In the genomic region with DNA sequence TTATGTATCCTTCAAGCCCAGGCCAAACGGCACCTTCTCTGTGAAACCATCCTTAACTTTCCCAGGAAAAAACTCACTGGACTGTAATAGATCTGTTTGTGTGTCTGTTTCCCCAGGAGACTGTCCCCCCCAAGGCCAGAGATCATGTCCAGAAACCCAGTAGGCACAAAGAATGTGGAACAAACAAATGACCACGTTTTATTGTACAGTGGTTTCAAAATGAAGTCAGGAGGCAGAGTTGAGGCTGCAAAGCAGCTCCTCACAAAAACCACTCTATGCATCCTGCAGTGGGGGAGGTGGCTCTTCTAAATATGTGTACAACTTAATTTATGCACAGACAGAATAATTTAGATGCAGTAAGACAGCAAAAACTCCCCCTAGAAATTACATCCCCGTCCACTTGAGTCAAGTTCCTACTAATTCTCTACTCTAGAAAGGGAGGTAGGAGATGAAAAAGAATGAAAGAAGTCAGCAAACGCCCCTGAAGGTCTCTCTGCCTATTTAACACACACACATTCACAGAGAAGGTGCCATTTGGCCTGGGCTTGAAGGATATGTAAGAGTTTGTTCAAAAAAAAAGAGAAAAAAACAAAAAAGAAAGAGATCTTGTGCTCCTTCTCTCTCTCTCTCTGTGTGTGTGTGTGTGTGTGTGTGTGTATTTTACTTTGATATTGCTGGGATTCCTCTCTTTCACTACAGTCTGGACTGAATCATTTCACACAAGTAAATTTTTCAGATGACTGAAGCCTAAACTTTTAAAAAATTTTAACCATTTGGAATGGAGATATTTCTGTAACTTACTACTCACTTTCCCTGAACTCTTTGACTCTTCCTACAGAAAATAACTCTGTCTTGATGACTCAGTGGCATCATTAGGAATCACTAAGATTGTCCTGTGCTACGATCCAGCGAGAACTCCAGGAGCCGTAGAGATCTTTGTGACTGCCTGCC, we compare ENCODE assay signal across 8 cellular contexts. TPM values are rescaled to one million over a fixed set of nuclear protein-coding genes. Genes with fewer than 3 reads are reported as not detected.
DNase-seq lines count a peak whose midpoint lies in the region; ATAC-seq and TF ChIP-seq lines count a peak whose summit lies in the region.

No MANE protein-coding gene starts in this region.

- 86 to 88% (median 87%) methylated on average over 7 of the region's 7 CpGs for WGBS in heart left ventricle, 4 donors

- peak overlapping the region in 1 of 12 donors; percentile 54 for H3K27ac ChIP-seq in heart left ventricle

- intact Hi-C loops in heart left ventricle (cut with DNase I): no loop called here

- peak; percentile 80 for DNase-seq in Caki2 (ENCODE audit: low read depth)
- peak; percentile 26 for DNase-seq in MV-4-11 (lab: John Stamatoyannopoulos, UW)
- peak; percentile 96 for DNase-seq in kidney glomerular epithelial cell (lab: John Stamatoyannopoulos, UW)
- DNase-seq in ecto neural progenitor cell (ENCODE audit: low spot score): no peak
- no peak for DNase-seq in heart left ventricle
- no peak for DNase-seq in NOMO-1 treated with dmso at 0.1 percent for 144 hours (lab: John Stamatoyannopoulos, UW; ENCODE audit: unreplicated experiment)
- DNase-seq in DMS79 (lab: John Stamatoyannopoulos, UW): no peak

- TF ChIP-seq POLR2A in heart left ventricle (IDR thresholded peaks at IDR 0.05): no peak

- ATAC-seq in GM21381 (IDR thresholded peaks at IDR 0.05; ENCODE audit: unreplicated experiment): peak; percentile 49
- ATAC-seq in heart left ventricle: no peak

- peaks cover 0 to 59% (median 15%) of the 10 kb centered on the region in 12 donors for H3K4me1 ChIP-seq in heart left ventricle

- no peaks in the 10 kb centered on the region for H3K36me3 ChIP-seq in heart left ventricle

- no peak overlapping the region for H3K4me3 ChIP-seq in heart left ventricle

- TF ChIP-seq CTCF in heart left ventricle (IDR thresholded peaks at IDR 0.05): no peak

- no peaks in the 10 kb centered on the region for H3K27me3 ChIP-seq in heart left ventricle

- no peaks in the 10 kb centered on the region for H3K9me3 ChIP-seq in heart left ventricle

- in situ Hi-C loops in Caki2 (cut with HindIII; ENCODE audit: low pct_unique_long_range_greater_than_20kb, low sequenced_read_pairs): no loop called here

RNA-seq across cellular contexts. Expression of a gene that starts 19.5 kb away (rescaled TPM):
- total RNA-seq in Caki2 (2014; rRNA removed; shearing (Covaris generic); ENCODE audit: low replicate concordance): 5.1 and 9.1 TPM in 2 replicates
- 10 to 100 TPM in 4 of 9 donors, 1 to 10 TPM in 5; 4.8 to 24.2 (median 9.1) TPM for total RNA-seq in heart left ventricle
- polyA plus RNA-seq in heart left ventricle: 1 to 10 TPM; 2.9 to 4.5 TPM

Comparison
In these comparisons a context has a peak if more than half of its experiments do, and no peak if none do; other contexts are left out.
1. DNase-seq: peak in Caki2 (single experiment), MV-4-11 (single experiment) and kidney glomerular epithelial cell (single experiment); none in ecto neural progenitor cell (single experiment), heart left ventricle (0 of 5), NOMO-1 treated with dmso at 0.1 percent for 144 hours (single experiment) and DMS79 (single experiment).